Comparison of ENCODE assay signal across 1 cellular context in the genomic region with DNA sequence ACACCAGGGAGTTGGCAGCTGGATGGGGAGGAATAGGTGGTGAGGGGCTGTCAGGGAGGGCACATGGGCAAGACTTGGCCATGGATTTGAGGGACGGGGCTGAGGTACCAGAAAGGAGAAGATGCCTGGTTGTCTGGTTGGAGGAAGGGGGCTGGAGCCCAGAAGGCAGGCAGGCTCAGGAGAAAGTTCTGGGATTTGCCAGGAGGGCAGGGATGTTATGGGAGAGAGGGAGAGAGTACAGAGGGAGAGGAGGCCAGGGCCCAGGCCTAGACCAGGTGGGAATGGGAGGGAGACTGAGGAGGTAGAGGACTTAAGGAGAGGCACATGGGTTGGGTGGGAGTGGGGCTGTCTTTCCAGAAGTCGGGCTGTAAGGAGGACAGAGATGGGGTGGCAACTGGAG.
TF ChIP-seq lines count a peak whose summit lies in the region.

No MANE protein-coding gene starts in this region.

TF ChIP-seq in IMR-90, 13 proteins besides CTCF, POLR2A, EP300 and RAD21:
- TF ChIP-seq, protein P1, sequence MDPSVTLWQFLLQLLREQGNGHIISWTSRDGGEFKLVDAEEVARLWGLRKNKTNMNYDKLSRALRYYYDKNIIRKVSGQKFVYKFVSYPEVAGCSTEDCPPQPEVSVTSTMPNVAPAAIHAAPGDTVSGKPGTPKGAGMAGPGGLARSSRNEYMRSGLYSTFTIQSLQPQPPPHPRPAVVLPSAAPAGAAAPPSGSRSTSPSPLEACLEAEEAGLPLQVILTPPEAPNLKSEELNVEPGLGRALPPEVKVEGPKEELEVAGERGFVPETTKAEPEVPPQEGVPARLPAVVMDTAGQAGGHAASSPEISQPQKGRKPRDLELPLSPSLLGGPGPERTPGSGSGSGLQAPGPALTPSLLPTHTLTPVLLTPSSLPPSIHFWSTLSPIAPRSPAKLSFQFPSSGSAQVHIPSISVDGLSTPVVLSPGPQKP (IDR thresholded peaks at IDR 0.05; ENCODE audit: borderline replicate concordance, low read depth, low read length) = no peak
- TF ChIP-seq CHD1 (IDR thresholded peaks at IDR 0.05; ENCODE audit: low read depth, low read length) (no peak), RCOR1 (IDR thresholded peaks at IDR 0.05; ENCODE audit: insufficient replicate concordance, low read length) (no peak), NFE2L2 (IDR thresholded peaks at IDR 0.05; ENCODE audit: low read depth, low read length) (no peak), BHLHE40 (IDR thresholded peaks at IDR 0.05; ENCODE audit: low read depth, low read length) (no peak), CEBPB (IDR thresholded peaks at IDR 0.05; ENCODE audit: low read depth, low read length) (no peak), SMC3 (IDR thresholded peaks at IDR 0.05; ENCODE audit: low read depth, low read length) (no peak), FOS (IDR thresholded peaks at IDR 0.05; ENCODE audit: low read depth, low read length) (no peak), RFX5 (IDR thresholded peaks at IDR 0.05; ENCODE audit: low read depth, low read length) (no peak), MAFK (IDR thresholded peaks at IDR 0.05; ENCODE audit: low read depth, low read length) (no peak), MAZ (IDR thresholded peaks at IDR 0.05; ENCODE audit: borderline replicate concordance, low read depth, low read length) (no peak), MXI1 (IDR thresholded peaks at IDR 0.05; ENCODE audit: borderline replicate concordance, low read depth, low read length) (no peak)
- TF ChIP-seq, protein P2, sequence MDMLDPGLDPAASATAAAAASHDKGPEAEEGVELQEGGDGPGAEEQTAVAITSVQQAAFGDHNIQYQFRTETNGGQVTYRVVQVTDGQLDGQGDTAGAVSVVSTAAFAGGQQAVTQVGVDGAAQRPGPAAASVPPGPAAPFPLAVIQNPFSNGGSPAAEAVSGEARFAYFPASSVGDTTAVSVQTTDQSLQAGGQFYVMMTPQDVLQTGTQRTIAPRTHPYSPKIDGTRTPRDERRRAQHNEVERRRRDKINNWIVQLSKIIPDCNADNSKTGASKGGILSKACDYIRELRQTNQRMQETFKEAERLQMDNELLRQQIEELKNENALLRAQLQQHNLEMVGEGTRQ (IDR thresholded peaks at IDR 0.05; ENCODE audit: low read depth, low read length) = no peak
